In genomic region chr1:3899776-3900149, GRCh38 we compare ENCODE assay signal across 8 cellular contexts. TPM values are rescaled to one million over a fixed set of nuclear protein-coding genes. Genes with fewer than 3 reads are reported as not detected.
A peak's percentile ranks its signal among the peaks of the same experiment; 100 is the strongest.
DNase-seq lines count a peak whose midpoint lies in the region; ATAC-seq and TF ChIP-seq lines count a peak whose summit lies in the region.

No MANE protein-coding gene starts in this region.

- H3K36me3 Mint-ChIP-seq in endodermal cell (ENCODE audit: low read depth) (peaks cover 14% of the 10 kb centered on the region), osteocyte (ENCODE audit: unreplicated experiment) (peaks cover 6% of the 10 kb centered on the region)

- H3K27me3 Mint-ChIP-seq in endodermal cell (ENCODE audit: insufficient read depth) (no peaks in the 10 kb centered on the region), osteocyte (ENCODE audit: unreplicated experiment) (no peaks in the 10 kb centered on the region)

- H3K4me1 Mint-ChIP-seq in endodermal cell: peaks cover 15% of the 10 kb centered on the region
- H3K4me1 Mint-ChIP-seq in osteocyte (ENCODE audit: unreplicated experiment): peaks cover 24% of the 10 kb centered on the region

- DNase-seq in GF-D8 (lab: John Stamatoyannopoulos, UW) (peak; percentile 29), Peyer's patch (no peak), endodermal cell (peak; percentile 78), osteocyte (ENCODE audit: extremely low spot score, unreplicated experiment) (no peak), NCI-H2107 treated with DMSO at 0.1 percent for 48 hours (lab: John Stamatoyannopoulos, UW; ENCODE audit: unreplicated experiment) (no peak), SW 1271 (lab: John Stamatoyannopoulos, UW) (no peak)

- 1 to 2% methylated on average over 7 to 25 of the region's 25 CpGs for WGBS in endodermal cell (ENCODE audit: insufficient coverage in 1 of 2, insufficient read length in 1 of 2), 2 experiments

- H3K27me3 ChIP-seq in Peyer's patch: no peaks in the 10 kb centered on the region
- no peaks in the 10 kb centered on the region for H3K27me3 ChIP-seq in endodermal cell (ENCODE audit: control insufficient read depth, insufficient read depth, low read length, poor library complexity, severe bottlenecking)

- peaks cover 0 to 7% (median 2%) of the 10 kb centered on the region in 4 donors for H3K9me3 ChIP-seq in Peyer's patch
- H3K9me3 ChIP-seq in endodermal cell (ENCODE audit: control insufficient read depth, low read length): peaks cover 12% of the 10 kb centered on the region

- H3K4me1 ChIP-seq in Peyer's patch (peaks cover 0 to 32% (median 2%) of the 10 kb centered on the region in 4 donors), endodermal cell (ENCODE audit: control insufficient read depth, insufficient read depth, low read length) (peaks cover 7% of the 10 kb centered on the region)

- TF ChIP-seq CTCF in Peyer's patch (IDR thresholded peaks at IDR 0.05) (no peak), endodermal cell (conservative IDR thresholded peaks at IDR 0.05) (peak; percentile 56), osteocyte (IDR thresholded peaks at IDR 0.05) (no peak)

- ATAC-seq in GM21825 (IDR thresholded peaks at IDR 0.05; ENCODE audit: unreplicated experiment): peak; percentile 13
- no peak for ATAC-seq in HG02678 (IDR thresholded peaks at IDR 0.05; ENCODE audit: unreplicated experiment)

- peaks cover 8% of the 10 kb centered on the region for H3K9me3 Mint-ChIP-seq in endodermal cell
- H3K9me3 Mint-ChIP-seq in osteocyte (ENCODE audit: unreplicated experiment): peaks cover 5% of the 10 kb centered on the region

- no peak for TF ChIP-seq POLR2A in Peyer's patch (IDR thresholded peaks at IDR 0.05)

- peak overlapping the region; percentile 89 to 100 (median 98) for H3K27ac ChIP-seq in Peyer's patch
- peak overlapping the region; percentile 67 for H3K27ac ChIP-seq in endodermal cell (ENCODE audit: low read depth, low read length)

- H3K9ac ChIP-seq in endodermal cell (ENCODE audit: extremely low read depth, low read length, poor library complexity, severe bottlenecking): peak overlapping the region; percentile 94

- H3K27ac Mint-ChIP-seq in endodermal cell (peak overlapping the region; percentile 99), osteocyte (ENCODE audit: unreplicated experiment) (peak overlapping the region; percentile 96)

- H3K4me3 Mint-ChIP-seq in endodermal cell (peak overlapping the region; percentile 83), osteocyte (ENCODE audit: unreplicated experiment) (peak overlapping the region; percentile 87)

- H3K36me3 ChIP-seq in Peyer's patch: peaks cover 0 to 3% (median 0%) of the 10 kb centered on the region in 3 donors
- H3K36me3 ChIP-seq in endodermal cell (ENCODE audit: control insufficient read depth, insufficient read depth, low read length): peaks cover 15% of the 10 kb centered on the region

- H3K4me3 ChIP-seq in Peyer's patch (peak overlapping the region; percentile 56 to 97 (median 88)), endodermal cell (ENCODE audit: low read length) (peak overlapping the region; percentile 94)

RNA-seq across cellular contexts. Expression of gene C1orf174, which starts 0.3 kb away (rescaled TPM):
- 10 to 100 TPM; 20.1 to 37.1 (median 31.4) TPM for total RNA-seq in Peyer's patch
- 10 to 100 TPM; 28.4 to 38.4 TPM for total RNA-seq in endodermal cell
- polyA plus RNA-seq in endodermal cell (2013, experiment 1 of 2): 44.2 TPM
- polyA plus RNA-seq in endodermal cell (2013, experiment 2 of 2): 42.5 TPM
- 22.1 and 23.6 TPM in 2 replicates for total RNA-seq in osteocyte

RNA-seq across cellular contexts. Expression of gene DFFB, which starts 42.5 kb away (rescaled TPM):
- 10 to 100 TPM in 3 of 4 donors, 1 to 10 TPM in 1; 6.8 to 22.8 (median 13.7) TPM for total RNA-seq in Peyer's patch
- total RNA-seq in endodermal cell: 1 to 10 TPM; 7.2 to 7.6 TPM
- polyA plus RNA-seq in endodermal cell (2013, experiment 1 of 2): 6.5 TPM
- 6.5 TPM for polyA plus RNA-seq in endodermal cell (2013, experiment 2 of 2)
- 7.1 and 11.0 TPM in 2 replicates for total RNA-seq in osteocyte

RNA-seq across cellular contexts. Expression of gene CEP104, which starts 42.8 kb away (rescaled TPM):
- total RNA-seq in Peyer's patch (10 to 100 TPM; 42.9 to 64.5 (median 54.7) TPM), endodermal cell (10 to 100 TPM; 34.2 to 47.5 TPM), osteocyte (35.1 and 45.4 TPM in 2 replicates)
- 24.2 TPM for polyA plus RNA-seq in endodermal cell (2013, experiment 1 of 2)
- 18.7 TPM for polyA plus RNA-seq in endodermal cell (2013, experiment 2 of 2)

Comparison
In these comparisons a context has a peak if more than half of its experiments do, and no peak if none do; other contexts are left out.
1. DNase-seq: peak in GF-D8 (single experiment) and endodermal cell (single experiment); none in Peyer's patch (0 of 3), osteocyte (single experiment), NCI-H2107 treated with DMSO at 0.1 percent for 48 hours (single experiment) and SW 1271 (0 of 2).